ENCODE assay signal across 1 cellular context in genomic region chr1:155241069-155241679, GRCh38.
TF ChIP-seq lines count a peak whose summit lies in the region.

No MANE protein-coding gene starts in this region.

TF ChIP-seq in HEK293, 187 proteins besides CTCF, POLR2A, EP300 and RAD21 (continued from another document):
- TF ChIP-seq, protein P1, sequence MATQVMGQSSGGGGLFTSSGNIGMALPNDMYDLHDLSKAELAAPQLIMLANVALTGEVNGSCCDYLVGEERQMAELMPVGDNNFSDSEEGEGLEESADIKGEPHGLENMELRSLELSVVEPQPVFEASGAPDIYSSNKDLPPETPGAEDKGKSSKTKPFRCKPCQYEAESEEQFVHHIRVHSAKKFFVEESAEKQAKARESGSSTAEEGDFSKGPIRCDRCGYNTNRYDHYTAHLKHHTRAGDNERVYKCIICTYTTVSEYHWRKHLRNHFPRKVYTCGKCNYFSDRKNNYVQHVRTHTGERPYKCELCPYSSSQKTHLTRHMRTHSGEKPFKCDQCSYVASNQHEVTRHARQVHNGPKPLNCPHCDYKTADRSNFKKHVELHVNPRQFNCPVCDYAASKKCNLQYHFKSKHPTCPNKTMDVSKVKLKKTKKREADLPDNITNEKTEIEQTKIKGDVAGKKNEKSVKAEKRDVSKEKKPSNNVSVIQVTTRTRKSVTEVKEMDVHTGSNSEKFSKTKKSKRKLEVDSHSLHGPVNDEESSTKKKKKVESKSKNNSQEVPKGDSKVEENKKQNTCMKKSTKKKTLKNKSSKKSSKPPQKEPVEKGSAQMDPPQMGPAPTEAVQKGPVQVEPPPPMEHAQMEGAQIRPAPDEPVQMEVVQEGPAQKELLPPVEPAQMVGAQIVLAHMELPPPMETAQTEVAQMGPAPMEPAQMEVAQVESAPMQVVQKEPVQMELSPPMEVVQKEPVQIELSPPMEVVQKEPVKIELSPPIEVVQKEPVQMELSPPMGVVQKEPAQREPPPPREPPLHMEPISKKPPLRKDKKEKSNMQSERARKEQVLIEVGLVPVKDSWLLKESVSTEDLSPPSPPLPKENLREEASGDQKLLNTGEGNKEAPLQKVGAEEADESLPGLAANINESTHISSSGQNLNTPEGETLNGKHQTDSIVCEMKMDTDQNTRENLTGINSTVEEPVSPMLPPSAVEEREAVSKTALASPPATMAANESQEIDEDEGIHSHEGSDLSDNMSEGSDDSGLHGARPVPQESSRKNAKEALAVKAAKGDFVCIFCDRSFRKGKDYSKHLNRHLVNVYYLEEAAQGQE (tag by site-specific recombination; IDR thresholded peaks at IDR 0.05): no peak
- TF ChIP-seq HOXD13 (CRISPR knock-in tag; IDR thresholded peaks at IDR 0.05; ENCODE audit: borderline replicate concordance): no peak
- TF ChIP-seq ZNF660 (tag by site-specific recombination; IDR thresholded peaks at IDR 0.05): peak; percentile 17; the same call in 1 of the 2 replicates
- no peak for TF ChIP-seq KLF7 (tag by site-specific recombination; IDR thresholded peaks at IDR 0.05; ENCODE audit: borderline replicate concordance)
- TF ChIP-seq ZNF426 (tag by site-specific recombination; IDR thresholded peaks at IDR 0.05): no peak
- TF ChIP-seq WT1 (tag by site-specific recombination; IDR thresholded peaks at IDR 0.05): peak; percentile 17; the same call in 1 of the 2 replicates
- TF ChIP-seq, protein P2, sequence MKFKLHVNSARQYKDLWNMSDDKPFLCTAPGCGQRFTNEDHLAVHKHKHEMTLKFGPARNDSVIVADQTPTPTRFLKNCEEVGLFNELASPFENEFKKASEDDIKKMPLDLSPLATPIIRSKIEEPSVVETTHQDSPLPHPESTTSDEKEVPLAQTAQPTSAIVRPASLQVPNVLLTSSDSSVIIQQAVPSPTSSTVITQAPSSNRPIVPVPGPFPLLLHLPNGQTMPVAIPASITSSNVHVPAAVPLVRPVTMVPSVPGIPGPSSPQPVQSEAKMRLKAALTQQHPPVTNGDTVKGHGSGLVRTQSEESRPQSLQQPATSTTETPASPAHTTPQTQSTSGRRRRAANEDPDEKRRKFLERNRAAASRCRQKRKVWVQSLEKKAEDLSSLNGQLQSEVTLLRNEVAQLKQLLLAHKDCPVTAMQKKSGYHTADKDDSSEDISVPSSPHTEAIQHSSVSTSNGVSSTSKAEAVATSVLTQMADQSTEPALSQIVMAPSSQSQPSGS (tag by site-specific recombination; IDR thresholded peaks at IDR 0.05; ENCODE audit: low read depth): no peak
- TF ChIP-seq ZNF24 (tag by site-specific recombination; IDR thresholded peaks at IDR 0.05): peak; percentile 97
- TF ChIP-seq ZFP41 (tag by site-specific recombination; IDR thresholded peaks at IDR 0.05; ENCODE audit: borderline replicate concordance): no peak
- TF ChIP-seq ZNF623 (tag by site-specific recombination; IDR thresholded peaks at IDR 0.05): no peak
- no peak for TF ChIP-seq ZNF146 (tag by site-specific recombination; IDR thresholded peaks at IDR 0.05)
- no peak for TF ChIP-seq ZNF707 (tag by site-specific recombination; IDR thresholded peaks at IDR 0.05)
- TF ChIP-seq, protein P3, sequence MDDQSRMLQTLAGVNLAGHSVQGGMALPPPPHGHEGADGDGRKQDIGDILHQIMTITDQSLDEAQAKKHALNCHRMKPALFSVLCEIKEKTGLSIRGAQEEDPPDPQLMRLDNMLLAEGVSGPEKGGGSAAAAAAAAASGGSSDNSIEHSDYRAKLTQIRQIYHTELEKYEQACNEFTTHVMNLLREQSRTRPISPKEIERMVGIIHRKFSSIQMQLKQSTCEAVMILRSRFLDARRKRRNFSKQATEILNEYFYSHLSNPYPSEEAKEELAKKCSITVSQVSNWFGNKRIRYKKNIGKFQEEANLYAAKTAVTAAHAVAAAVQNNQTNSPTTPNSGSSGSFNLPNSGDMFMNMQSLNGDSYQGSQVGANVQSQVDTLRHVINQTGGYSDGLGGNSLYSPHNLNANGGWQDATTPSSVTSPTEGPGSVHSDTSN (CRISPR knock-in tag; IDR thresholded peaks at IDR 0.05): no peak
- no peak for TF ChIP-seq ZNF16 (tag by site-specific recombination; IDR thresholded peaks at IDR 0.05; ENCODE audit: low read depth)
- peak; percentile 61 for TF ChIP-seq SP3 (tag by site-specific recombination; IDR thresholded peaks at IDR 0.05)
- no peak for TF ChIP-seq ZNF785 (tag by site-specific recombination; IDR thresholded peaks at IDR 0.05)
- no peak for TF ChIP-seq GLI2 (tag by site-specific recombination; IDR thresholded peaks at IDR 0.05; ENCODE audit: borderline replicate concordance, low read depth)
- no peak for TF ChIP-seq ZNF211 (tag by site-specific recombination; IDR thresholded peaks at IDR 0.05; ENCODE audit: low read depth)
- TF ChIP-seq PRDM10 (tag by site-specific recombination; IDR thresholded peaks at IDR 0.05): no peak
- 0 out of 2 replicates have a peak, but pooled peaks have one; percentile 47 for TF ChIP-seq ZNF518A (tag by site-specific recombination; conservative IDR thresholded peaks at IDR 0.05; ENCODE audit: low read depth)
- TF ChIP-seq ZNF157 (tag by site-specific recombination; IDR thresholded peaks at IDR 0.05): no peak
- TF ChIP-seq KLF8 (tag by site-specific recombination; IDR thresholded peaks at IDR 0.05): peak; percentile 71
- TF ChIP-seq ZNF514 (tag by site-specific recombination; IDR thresholded peaks at IDR 0.05): no peak
- no peak for TF ChIP-seq ZNF571 (tag by site-specific recombination; IDR thresholded peaks at IDR 0.05)
- TF ChIP-seq ZNF837 (tag by site-specific recombination; IDR thresholded peaks at IDR 0.05): no peak
- TF ChIP-seq ZSCAN30 (tag by site-specific recombination; IDR thresholded peaks at IDR 0.05): peak; percentile 29; the same call in 1 of the 2 replicates
- no peak for TF ChIP-seq ZNF561 (tag by site-specific recombination; IDR thresholded peaks at IDR 0.05; ENCODE audit: borderline replicate concordance)
- TF ChIP-seq ZNF324 (tag by site-specific recombination; IDR thresholded peaks at IDR 0.05): peak; percentile 67; the same call in 1 of the 2 replicates
- TF ChIP-seq OSR2 (tag by site-specific recombination; IDR thresholded peaks at IDR 0.05): 0 out of 2 replicates have a peak, but pooled peaks have one; percentile 17
- no peak for TF ChIP-seq REPIN1 (tag by site-specific recombination; IDR thresholded peaks at IDR 0.05; ENCODE audit: low read depth)
- TF ChIP-seq GLIS1 (tag by site-specific recombination; IDR thresholded peaks at IDR 0.05): no peak
- no peak for TF ChIP-seq ZNF768 (tag by site-specific recombination; IDR thresholded peaks at IDR 0.05)
- TF ChIP-seq HOXA7 (CRISPR knock-in tag; IDR thresholded peaks at IDR 0.05; ENCODE audit: borderline replicate concordance): no peak
- TF ChIP-seq ZNF621 (tag by site-specific recombination; IDR thresholded peaks at IDR 0.05): no peak
